ENCODE assay signal across 1 cellular context in the genomic region with DNA sequence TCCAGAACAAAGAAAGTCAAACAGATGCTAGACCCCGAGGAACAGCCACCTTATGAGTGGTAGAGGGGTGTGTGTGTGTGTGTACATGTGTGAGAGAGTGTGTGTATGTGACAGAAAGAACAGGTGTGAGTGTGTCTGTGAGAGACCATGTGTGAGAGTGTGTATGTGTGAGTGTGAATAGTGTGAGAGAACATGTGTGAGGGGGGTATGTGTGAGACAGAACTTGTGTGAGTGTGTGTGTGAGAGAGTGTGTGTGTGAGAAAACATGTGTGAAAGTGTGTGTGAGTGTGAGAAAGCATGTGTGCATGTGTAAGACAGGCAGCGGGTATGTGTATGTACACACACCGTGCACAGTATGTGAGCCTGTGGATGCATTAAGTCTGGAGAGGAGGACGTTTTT.
TF ChIP-seq lines count a peak whose summit lies in the region.

No MANE protein-coding gene starts in this region.

TF ChIP-seq in GM12878, 131 proteins besides CTCF, POLR2A, EP300 and RAD21:
- TF ChIP-seq, protein P1, sequence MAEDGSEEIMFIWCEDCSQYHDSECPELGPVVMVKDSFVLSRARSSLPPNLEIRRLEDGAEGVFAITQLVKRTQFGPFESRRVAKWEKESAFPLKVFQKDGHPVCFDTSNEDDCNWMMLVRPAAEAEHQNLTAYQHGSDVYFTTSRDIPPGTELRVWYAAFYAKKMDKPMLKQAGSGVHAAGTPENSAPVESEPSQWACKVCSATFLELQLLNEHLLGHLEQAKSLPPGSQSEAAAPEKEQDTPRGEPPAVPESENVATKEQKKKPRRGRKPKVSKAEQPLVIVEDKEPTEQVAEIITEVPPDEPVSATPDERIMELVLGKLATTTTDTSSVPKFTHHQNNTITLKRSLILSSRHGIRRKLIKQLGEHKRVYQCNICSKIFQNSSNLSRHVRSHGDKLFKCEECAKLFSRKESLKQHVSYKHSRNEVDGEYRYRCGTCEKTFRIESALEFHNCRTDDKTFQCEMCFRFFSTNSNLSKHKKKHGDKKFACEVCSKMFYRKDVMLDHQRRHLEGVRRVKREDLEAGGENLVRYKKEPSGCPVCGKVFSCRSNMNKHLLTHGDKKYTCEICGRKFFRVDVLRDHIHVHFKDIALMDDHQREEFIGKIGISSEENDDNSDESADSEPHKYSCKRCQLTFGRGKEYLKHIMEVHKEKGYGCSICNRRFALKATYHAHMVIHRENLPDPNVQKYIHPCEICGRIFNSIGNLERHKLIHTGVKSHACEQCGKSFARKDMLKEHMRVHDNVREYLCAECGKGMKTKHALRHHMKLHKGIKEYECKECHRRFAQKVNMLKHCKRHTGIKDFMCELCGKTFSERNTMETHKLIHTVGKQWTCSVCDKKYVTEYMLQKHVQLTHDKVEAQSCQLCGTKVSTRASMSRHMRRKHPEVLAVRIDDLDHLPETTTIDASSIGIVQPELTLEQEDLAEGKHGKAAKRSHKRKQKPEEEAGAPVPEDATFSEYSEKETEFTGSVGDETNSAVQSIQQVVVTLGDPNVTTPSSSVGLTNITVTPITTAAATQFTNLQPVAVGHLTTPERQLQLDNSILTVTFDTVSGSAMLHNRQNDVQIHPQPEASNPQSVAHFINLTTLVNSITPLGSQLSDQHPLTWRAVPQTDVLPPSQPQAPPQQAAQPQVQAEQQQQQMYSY (CRISPR knock-in tag; IDR thresholded peaks at IDR 0.05) = no peak
- TF ChIP-seq, protein P2, sequence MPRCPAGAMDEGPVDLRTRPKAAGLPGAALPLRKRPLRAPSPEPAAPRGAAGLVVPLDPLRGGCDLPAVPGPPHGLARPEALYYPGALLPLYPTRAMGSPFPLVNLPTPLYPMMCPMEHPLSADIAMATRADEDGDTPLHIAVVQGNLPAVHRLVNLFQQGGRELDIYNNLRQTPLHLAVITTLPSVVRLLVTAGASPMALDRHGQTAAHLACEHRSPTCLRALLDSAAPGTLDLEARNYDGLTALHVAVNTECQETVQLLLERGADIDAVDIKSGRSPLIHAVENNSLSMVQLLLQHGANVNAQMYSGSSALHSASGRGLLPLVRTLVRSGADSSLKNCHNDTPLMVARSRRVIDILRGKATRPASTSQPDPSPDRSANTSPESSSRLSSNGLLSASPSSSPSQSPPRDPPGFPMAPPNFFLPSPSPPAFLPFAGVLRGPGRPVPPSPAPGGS (IDR thresholded peaks at IDR 0.05; ENCODE audit: borderline replicate concordance, insufficient read depth, low read depth, low read length, poor library complexity, severe bottlenecking) = peak; percentile 34
- no peak for TF ChIP-seq SUZ12 (IDR thresholded peaks at IDR 0.05; ENCODE audit: unreplicated experiment)
- TF ChIP-seq, protein P3, sequence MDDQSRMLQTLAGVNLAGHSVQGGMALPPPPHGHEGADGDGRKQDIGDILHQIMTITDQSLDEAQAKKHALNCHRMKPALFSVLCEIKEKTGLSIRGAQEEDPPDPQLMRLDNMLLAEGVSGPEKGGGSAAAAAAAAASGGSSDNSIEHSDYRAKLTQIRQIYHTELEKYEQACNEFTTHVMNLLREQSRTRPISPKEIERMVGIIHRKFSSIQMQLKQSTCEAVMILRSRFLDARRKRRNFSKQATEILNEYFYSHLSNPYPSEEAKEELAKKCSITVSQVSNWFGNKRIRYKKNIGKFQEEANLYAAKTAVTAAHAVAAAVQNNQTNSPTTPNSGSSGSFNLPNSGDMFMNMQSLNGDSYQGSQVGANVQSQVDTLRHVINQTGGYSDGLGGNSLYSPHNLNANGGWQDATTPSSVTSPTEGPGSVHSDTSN (IDR thresholded peaks at IDR 0.05; ENCODE audit: insufficient replicate concordance, low read depth, low read length) = peak; percentile 16
